Comparison of ENCODE assay signal across 18 cellular contexts in genomic region chr3:56291953-56292352, GRCh38.
A peak's percentile ranks its signal among the peaks of the same experiment; 100 is the strongest.
DNase-seq lines count a peak whose midpoint lies in the region; ATAC-seq and TF ChIP-seq lines count a peak whose summit lies in the region.
"Had no signal": no experiment of that assay in that cellular context is flagged by ENCODE, and none has a peak within 500 bp of the region (broad histone marks: within the 10 kb centered on the region; RNA-seq: fewer than 3 reads in every experiment).

No MANE protein-coding gene starts in this region.

- H3K4me3 ChIP-seq in epithelial cell of proximal tubule (ENCODE audit: low read depth, low read length) (no peak overlapping the region), thyroid gland (replicated peaks in 1 of 3) (no peak overlapping the region)
- H3K4me3 ChIP-seq: suprapubic skin had no signal

- peaks cover 11% of the 10 kb centered on the region for H3K9me3 Mint-ChIP-seq in WTC11
- H3K9me3 Mint-ChIP-seq: activated naive CD8-positive, alpha-beta T cell treated with anti-CD3 and anti-CD28 coated beads for 36 hours had no signal

- TF ChIP-seq CTCF in epithelial cell of proximal tubule (conservative IDR thresholded peaks at IDR 0.05; ENCODE audit: low read depth, low read length) (no peak), thyroid gland (IDR thresholded peaks at IDR 0.05) (no peak), WTC11 (IDR thresholded peaks at IDR 0.05) (no peak)

- H3K27ac ChIP-seq in thyroid gland: no peak overlapping the region
- H3K27ac ChIP-seq: suprapubic skin had no signal

- TF ChIP-seq POLR2A in thyroid gland (IDR thresholded peaks at IDR 0.05): no peak

- no peak overlapping the region for H3K4me3 Mint-ChIP-seq in WTC11
- H3K4me3 Mint-ChIP-seq: activated naive CD8-positive, alpha-beta T cell treated with anti-CD3 and anti-CD28 coated beads for 36 hours; CD4-positive, CD25-positive, alpha-beta regulatory T cell; IgD-negative memory B cell had no signal

- peak; percentile 74 for ATAC-seq in GM18502 (IDR thresholded peaks at IDR 0.05; ENCODE audit: poor library complexity, unreplicated experiment)
- peak; percentile 63 for ATAC-seq in GM21447 (IDR thresholded peaks at IDR 0.05; ENCODE audit: unreplicated experiment)
- ATAC-seq in HG03439 (IDR thresholded peaks at IDR 0.05; ENCODE audit: unreplicated experiment): peak; percentile 75
- ATAC-seq in WTC11: no peak
- no peak for ATAC-seq in HG03095 (IDR thresholded peaks at IDR 0.05; ENCODE audit: unreplicated experiment)
- ATAC-seq: Panc1 had no signal

- DNase-seq in epithelial cell of proximal tubule (ENCODE audit: low read depth) (peak; percentile 30), thyroid gland (no peak), WTC11 (ENCODE audit: low spot score) (no peak), NCI-H1048 (lab: John Stamatoyannopoulos, UW) (no peak)
- DNase-seq: activated naive CD8-positive, alpha-beta T cell treated with anti-CD3 and anti-CD28 coated beads for 36 hours; CD4-positive, CD25-positive, alpha-beta regulatory T cell; EL; NCI-H1436 treated with DMSO at 0.1 percent for 48 hours; NCI-H526; nucleus accumbens; small intestine had no signal

- peaks cover 4% of the 10 kb centered on the region; the same call in 1 of the 2 replicates for H3K27me3 Mint-ChIP-seq in WTC11 (ENCODE audit: low read depth)

- WGBS in thyroid gland, 2 donors: 84 to 86% methylated on average over 3 of the region's 3 CpGs

- H3K27me3 ChIP-seq in thyroid gland: no peaks in the 10 kb centered on the region
- H3K27me3 ChIP-seq: suprapubic skin had no signal

- intact Hi-C loops in thyroid gland (cut with DNase I): no loop called here

- H3K36me3 ChIP-seq in thyroid gland: no peaks in the 10 kb centered on the region
- H3K36me3 ChIP-seq: suprapubic skin had no signal

- H3K4me1 ChIP-seq in thyroid gland: no peaks in the 10 kb centered on the region
- H3K4me1 ChIP-seq: suprapubic skin had no signal

- H3K9me3 ChIP-seq in thyroid gland: no peaks in the 10 kb centered on the region
- H3K9me3 ChIP-seq: suprapubic skin had no signal

- H3K4me1 Mint-ChIP-seq in WTC11: peaks cover 45% of the 10 kb centered on the region
- H3K4me1 Mint-ChIP-seq: CD4-positive, CD25-positive, alpha-beta regulatory T cell; IgD-negative memory B cell had no signal

- POLR2A ChIA-PET in WTC11 (lab: Charles Lee): interaction anchor here (0.5 to 0.6 kb wide), 2 partner anchors 9 to 19 kb away, joined by 3 read pairs; no protein-coding TSS in a partner anchor

- peaks cover 29% of the 10 kb centered on the region for H3K36me3 Mint-ChIP-seq in WTC11
- H3K36me3 Mint-ChIP-seq: activated naive CD8-positive, alpha-beta T cell treated with anti-CD3 and anti-CD28 coated beads for 36 hours; CD4-positive, CD25-positive, alpha-beta regulatory T cell; IgD-negative memory B cell had no signal

- CTCF ChIA-PET in WTC11 (lab: Charles Lee): interaction anchor here (0.7 to 2.5 kb wide), 4 partner anchors 11 to 1725 kb away, joined by 3 to 7 read pairs (median 4); no protein-coding TSS in a partner anchor

- no peak overlapping the region for H3K27ac Mint-ChIP-seq in WTC11
- H3K27ac Mint-ChIP-seq: activated naive CD8-positive, alpha-beta T cell treated with anti-CD3 and anti-CD28 coated beads for 36 hours; CD4-positive, CD25-positive, alpha-beta regulatory T cell; IgD-negative memory B cell had no signal

TF ChIP-seq in WTC11, 78 proteins besides CTCF, POLR2A, EP300 and RAD21:
- TF ChIP-seq FOXP4 (CRISPR knock-in tag; IDR thresholded peaks at IDR 0.05) (no peak), ZNF263 (CRISPR knock-in tag; IDR thresholded peaks at IDR 0.05; ENCODE audit: low read depth) (no peak), TCF7 (CRISPR knock-in tag; IDR thresholded peaks at IDR 0.05; ENCODE audit: low read depth) (no peak), ZNF232 (CRISPR knock-in tag; IDR thresholded peaks at IDR 0.05) (no peak), ZNF121 (CRISPR knock-in tag; IDR thresholded peaks at IDR 0.05) (no peak), GRHL2 (CRISPR knock-in tag; IDR thresholded peaks at IDR 0.05; ENCODE audit: insufficient replicate concordance, severe bottlenecking) (no peak)
- TF ChIP-seq, protein P1, sequence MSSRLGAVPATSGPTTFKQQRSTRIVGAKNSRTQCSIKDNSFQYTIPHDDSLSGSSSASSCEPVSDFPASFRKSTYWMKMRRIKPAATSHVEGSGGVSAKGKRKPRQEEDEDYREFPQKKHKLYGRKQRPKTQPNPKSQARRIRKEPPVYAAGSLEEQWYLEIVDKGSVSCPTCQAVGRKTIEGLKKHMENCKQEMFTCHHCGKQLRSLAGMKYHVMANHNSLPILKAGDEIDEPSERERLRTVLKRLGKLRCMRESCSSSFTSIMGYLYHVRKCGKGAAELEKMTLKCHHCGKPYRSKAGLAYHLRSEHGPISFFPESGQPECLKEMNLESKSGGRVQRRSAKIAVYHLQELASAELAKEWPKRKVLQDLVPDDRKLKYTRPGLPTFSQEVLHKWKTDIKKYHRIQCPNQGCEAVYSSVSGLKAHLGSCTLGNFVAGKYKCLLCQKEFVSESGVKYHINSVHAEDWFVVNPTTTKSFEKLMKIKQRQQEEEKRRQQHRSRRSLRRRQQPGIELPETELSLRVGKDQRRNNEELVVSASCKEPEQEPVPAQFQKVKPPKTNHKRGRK (CRISPR knock-in tag; IDR thresholded peaks at IDR 0.05; ENCODE audit: borderline replicate concordance): no peak

Comparison
In these comparisons a context has a peak if more than half of its experiments do, and no peak if none do; other contexts are left out.
1. ATAC-seq: peak in GM18502 (single experiment), GM21447 (single experiment) and HG03439 (single experiment); none in WTC11 (single experiment) and HG03095 (single experiment).